ENCODE assay signal across 11 cellular contexts in the genomic region with DNA sequence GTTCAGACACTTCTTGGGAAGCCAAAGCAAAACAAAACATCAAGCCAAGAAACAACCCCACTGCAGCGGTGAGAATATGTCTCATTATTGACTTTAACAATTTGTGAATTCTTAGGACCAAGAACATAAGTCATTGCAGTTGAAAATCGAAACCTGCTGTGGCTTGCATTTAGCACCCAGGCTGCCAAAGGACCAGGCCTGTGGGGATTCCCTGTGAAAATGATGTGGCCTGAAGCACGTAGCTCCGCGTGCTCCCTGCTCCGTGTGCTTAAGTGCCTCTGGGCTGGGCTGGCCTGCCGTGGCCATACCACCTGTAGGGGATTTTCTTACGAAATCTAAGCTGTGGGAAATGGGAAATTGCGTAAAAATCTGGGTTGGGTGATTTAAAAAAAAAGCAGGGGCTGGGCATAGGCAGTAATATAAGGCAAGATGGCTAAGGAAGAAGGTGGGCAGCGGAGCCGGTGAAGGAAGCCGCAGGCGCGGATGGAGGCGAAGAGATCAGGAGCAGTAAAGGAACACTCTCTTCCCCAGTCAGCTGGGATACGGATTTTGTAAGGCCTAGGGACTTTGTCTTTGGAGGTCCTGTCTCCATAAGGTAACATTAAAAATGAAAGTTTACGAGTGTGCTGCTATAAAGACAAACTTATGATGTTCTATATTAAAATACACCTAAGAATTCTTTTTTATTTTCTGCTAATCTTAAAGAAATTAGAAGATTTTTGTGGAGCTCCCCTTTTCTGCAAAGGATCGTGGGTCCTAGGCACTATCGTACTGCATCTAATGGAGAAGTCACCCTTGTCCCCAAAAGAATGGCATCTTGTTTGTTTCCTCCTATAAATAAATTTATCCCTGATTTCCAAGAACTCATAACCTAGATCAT.
DNase-seq lines count a peak whose midpoint lies in the region; ATAC-seq and TF ChIP-seq lines count a peak whose summit lies in the region.
"Had no signal": no experiment of that assay in that cellular context is flagged by ENCODE, and none has a peak within 500 bp of the region (broad histone marks: within the 10 kb centered on the region; RNA-seq: fewer than 3 reads in every experiment).

No MANE protein-coding gene starts in this region.

- POLR2A ChIA-PET in T-cell (lab: Charles Lee) = no interaction called here

- DNase-seq in GM12864 (ENCODE audit: low read depth) = peak; percentile 84
- DNase-seq in NCI-H1436 (lab: John Stamatoyannopoulos, UW) = no peak
- DNase-seq in T-cell = no peak
- no peak for DNase-seq in NCI-H524 (lab: John Stamatoyannopoulos, UW)
- DNase-seq: gastrocnemius medialis; HCEC 1CT; stimulated activated CD4-positive, alpha-beta T cell treated with anti-CD3 and anti-CD28 coated beads, Interleukin-4, amount 100 ng/mL, for 4 hours had no signal

- H3K36me3 Mint-ChIP-seq in activated T-helper 17 cell treated with anti-CD3 and anti-CD28 coated beads, Interleukin-2, amount 50 U/mL, for 72 hours (ENCODE audit: low read depth) = no peaks in the 10 kb centered on the region
- H3K36me3 Mint-ChIP-seq in T-cell = no peaks in the 10 kb centered on the region

- peak overlapping the region; percentile 53 for H3K27ac Mint-ChIP-seq in activated T-helper 17 cell treated with anti-CD3 and anti-CD28 coated beads, Interleukin-2, amount 50 U/mL, for 72 hours
- H3K27ac Mint-ChIP-seq in T-cell = no peak overlapping the region

- CTCF ChIA-PET in T-cell (lab: Charles Lee) = no interaction called here

- peak overlapping the region; percentile 19 for H3K4me3 Mint-ChIP-seq in activated T-helper 17 cell treated with anti-CD3 and anti-CD28 coated beads, Interleukin-2, amount 50 U/mL, for 72 hours
- no peak overlapping the region for H3K4me3 Mint-ChIP-seq in T-cell

- no peaks in the 10 kb centered on the region for H3K4me1 Mint-ChIP-seq in activated T-helper 17 cell treated with anti-CD3 and anti-CD28 coated beads, Interleukin-2, amount 50 U/mL, for 72 hours
- H3K4me1 Mint-ChIP-seq in T-cell = no peaks in the 10 kb centered on the region

- no peak for TF ChIP-seq CTCF in GM12864 (IDR thresholded peaks at IDR 0.05; ENCODE audit: low read depth, low read length, missing control alignments)

- ATAC-seq in GM19455 (IDR thresholded peaks at IDR 0.05; ENCODE audit: unreplicated experiment) = peak; percentile 69
- ATAC-seq in HG03039 (IDR thresholded peaks at IDR 0.05; ENCODE audit: unreplicated experiment) = peak; percentile 77
- ATAC-seq in activated T-helper 17 cell treated with anti-CD3 and anti-CD28 coated beads, Interleukin-2, amount 50 U/mL, for 72 hours (replicated peaks) = peak; percentile 56
- ATAC-seq in HG02840 (IDR thresholded peaks at IDR 0.05; ENCODE audit: low FRiP score, unreplicated experiment) = no peak
- ATAC-seq in T-cell (replicated peaks in 1 of 4) = no peak
- ATAC-seq: gastrocnemius medialis had no signal

- peaks cover 8% of the 10 kb centered on the region for H3K27me3 Mint-ChIP-seq in activated T-helper 17 cell treated with anti-CD3 and anti-CD28 coated beads, Interleukin-2, amount 50 U/mL, for 72 hours
- no peaks in the 10 kb centered on the region for H3K27me3 Mint-ChIP-seq in T-cell

- H3K4me3 ChIP-seq in GM12864 (ENCODE audit: low read depth, low read length) = peak overlapping the region; percentile 26; the same call in 1 of the 2 replicates
- H3K4me3 ChIP-seq: gastrocnemius medialis had no signal

- no peaks in the 10 kb centered on the region for H3K9me3 Mint-ChIP-seq in activated T-helper 17 cell treated with anti-CD3 and anti-CD28 coated beads, Interleukin-2, amount 50 U/mL, for 72 hours
- H3K9me3 Mint-ChIP-seq in T-cell = no peaks in the 10 kb centered on the region

Comparison
In these comparisons a context has a peak if more than half of its experiments do, and no peak if none do; other contexts are left out.
1. ATAC-seq: peak in GM19455 (single experiment), HG03039 (single experiment) and activated T-helper 17 cell treated with anti-CD3 and anti-CD28 coated beads, Interleukin-2, amount 50 U/mL, for 72 hours (single experiment); none in HG02840 (single experiment) and T-cell (0 of 4).